In the genomic region with DNA sequence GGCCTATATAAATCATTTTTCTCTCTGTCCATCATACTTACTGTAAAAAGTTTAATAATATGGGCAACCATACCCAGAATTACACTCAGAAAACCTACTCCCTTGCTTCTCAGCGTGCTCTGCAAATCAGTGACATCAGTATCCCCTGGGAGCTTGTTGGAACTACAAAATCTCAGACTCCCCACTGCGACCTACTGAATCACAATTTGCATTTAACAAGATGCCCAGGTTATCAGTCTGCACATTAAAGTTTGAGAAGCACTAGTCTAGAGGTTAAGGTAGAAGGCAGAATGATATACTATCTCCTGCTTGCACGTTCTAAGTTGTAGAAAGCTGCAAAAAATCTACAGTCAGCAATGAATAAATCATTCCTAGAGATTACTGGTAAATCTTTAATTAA, we compare ENCODE assay signal across 19 cellular contexts.
DNase-seq lines count a peak whose midpoint lies in the region; ATAC-seq and TF ChIP-seq lines count a peak whose summit lies in the region.
"Had no signal": no experiment of that assay in that cellular context is flagged by ENCODE, and none has a peak within 500 bp of the region (broad histone marks: within the 10 kb centered on the region; RNA-seq: fewer than 3 reads in every experiment).

No MANE protein-coding gene starts in this region.

- no peak overlapping the region for H3K4ac ChIP-seq in mesendoderm (ENCODE audit: low read depth, low read length)

- DNase-seq in NCI-H2171 treated with DMSO at 0.1 percent for 48 hours (lab: John Stamatoyannopoulos, UW) (peak; percentile 6), NCI-H2171 (lab: John Stamatoyannopoulos, UW) (no peak), mesendoderm (peak; percentile 77), midbrain (lab: John Stamatoyannopoulos, UW) (no peak), NCI-H187 treated with DMSO at 0.1 percent for 48 hours (lab: John Stamatoyannopoulos, UW) (no peak)
- DNase-seq: 8988T; C1 segment of cervical spinal cord; Calu3; CD4-positive, alpha-beta T cell; DMS153; DMS79 treated with DMSO at 0.1 percent for 48 hours; EL; GOT3; IMR-90; KBM-7 had no signal

- H3K23ac ChIP-seq in mesendoderm (ENCODE audit: low read length), result no peak overlapping the region

- no peaks in the 10 kb centered on the region for H3K9me3 ChIP-seq in HEK293 (ENCODE audit: control insufficient read depth, insufficient read depth, low read depth, low read length)
- H3K9me3 ChIP-seq: HAP-1 had no signal

- no CpG with 5 or more reads among the region's 3 CpGs for WGBS in mesendoderm (ENCODE audit: extremely low coverage, insufficient coverage, low lambda C conversion rate)

- CTCF ChIA-PET in HEK293 (lab: Yijun Ruan, JAX), result interaction anchor here (1.2 kb wide), 1 partner anchor 29 kb away, joined by 4 read pairs; no protein-coding TSS in a partner anchor

- H3K18ac ChIP-seq in mesendoderm (ENCODE audit: low read length), result no peak overlapping the region

- POLR2A ChIA-PET in HEK293 (lab: Yijun Ruan, JAX), result no interaction called here

- H2BK5ac ChIP-seq in mesendoderm (ENCODE audit: low read length), result no peak overlapping the region

- H4K8ac ChIP-seq in mesendoderm (ENCODE audit: low read depth, low read length), result no peak overlapping the region

- H3K79me2 ChIP-seq in mesendoderm (ENCODE audit: control insufficient read depth, insufficient read depth, low read length), result no peaks in the 10 kb centered on the region

- no peak overlapping the region for H3K4me2 ChIP-seq in mesendoderm (ENCODE audit: low read length)

- H3K27ac ChIP-seq in HEK293 (ENCODE audit: extremely low read depth, low read depth, low read length) (no peak overlapping the region), mesendoderm (ENCODE audit: low read depth, low read length) (no peak overlapping the region)
- H3K27ac ChIP-seq: HL-60 had no signal

- TF ChIP-seq CTCF in HEK293 (tag by site-specific recombination; IDR thresholded peaks at IDR 0.05), result no peak

- H3K4me3 ChIP-seq in HEK293 (ENCODE audit: low read depth, low read length) (no peak overlapping the region), mesendoderm (ENCODE audit: low read length) (no peak overlapping the region)
- H3K4me3 ChIP-seq: HAP-1 had no signal

- H3K4me1 ChIP-seq in HEK293 (ENCODE audit: control insufficient read depth, insufficient read depth, low read length) (peaks cover 32% of the 10 kb centered on the region), mesendoderm (ENCODE audit: control insufficient read depth, low read depth, low read length) (no peaks in the 10 kb centered on the region)
- H3K4me1 ChIP-seq: HAP-1 had no signal

- no peak overlapping the region for H2AK5ac ChIP-seq in mesendoderm (ENCODE audit: low read length)

- H3K79me1 ChIP-seq in mesendoderm (ENCODE audit: low read length), result no peaks in the 10 kb centered on the region

- ATAC-seq in GM18873 (IDR thresholded peaks at IDR 0.05; ENCODE audit: low FRiP score, unreplicated experiment), result no peak

- H3K36me3 ChIP-seq in HEK293 (ENCODE audit: control insufficient read depth in 2 of 2, insufficient read depth in 1 of 2, low read length in 2 of 2) (no peaks in the 10 kb centered on the region), mesendoderm (ENCODE audit: control insufficient read depth, insufficient read depth, low read length) (no peaks in the 10 kb centered on the region)
- H3K36me3 ChIP-seq: HAP-1 had no signal

- no peak overlapping the region for H2BK15ac ChIP-seq in mesendoderm (replicated peaks; ENCODE audit: low read depth)

- no peak overlapping the region for H4K5ac ChIP-seq in mesendoderm (ENCODE audit: low read length)

- H3K9ac ChIP-seq in mesendoderm (ENCODE audit: low read length), result no peak overlapping the region

- H3K27me3 ChIP-seq in mesendoderm (ENCODE audit: insufficient read depth, low read length, poor library complexity), result no peaks in the 10 kb centered on the region

- no peak overlapping the region for H3K56ac ChIP-seq in mesendoderm (ENCODE audit: low read length)

- H2BK120ac ChIP-seq in mesendoderm (ENCODE audit: low read depth, low read length), result no peak overlapping the region

TF ChIP-seq in HEK293, 187 proteins besides CTCF, POLR2A, EP300 and RAD21 (continues in another document):
- TF ChIP-seq ZNF624 (tag by site-specific recombination; IDR thresholded peaks at IDR 0.05) (no peak), ZIC2 (tag by site-specific recombination; IDR thresholded peaks at IDR 0.05) (peak; percentile 66), OSR2 (tag by site-specific recombination; IDR thresholded peaks at IDR 0.05) (peak; percentile 75; the same call in 1 of the 2 replicates), ZNF366 (tag by site-specific recombination; conservative IDR thresholded peaks at IDR 0.05) (peak; percentile 60), ZNF248 (tag by site-specific recombination; IDR thresholded peaks at IDR 0.05) (no peak), ZXDB (tag by site-specific recombination; IDR thresholded peaks at IDR 0.05) (peak; percentile 53), BCL11B (tag by site-specific recombination; IDR thresholded peaks at IDR 0.05; ENCODE audit: low read depth) (peak; percentile 25; the same call in 1 of the 2 replicates), KLF8 (tag by site-specific recombination; IDR thresholded peaks at IDR 0.05) (no peak), GLI2 (tag by site-specific recombination; IDR thresholded peaks at IDR 0.05; ENCODE audit: borderline replicate concordance, low read depth) (no peak), GFI1B (tag by site-specific recombination; IDR thresholded peaks at IDR 0.05) (peak; percentile 56; the same call in 1 of the 2 replicates), ZNF175 (tag by site-specific recombination; IDR thresholded peaks at IDR 0.05) (no peak), PRDM6 (tag by site-specific recombination; IDR thresholded peaks at IDR 0.05) (peak; percentile 94), TRIM28 (IDR thresholded peaks at IDR 0.05; ENCODE audit: borderline replicate concordance, low read length) (0 out of 2 replicates have a peak, but pooled peaks have one; percentile 27), ZNF561 (tag by site-specific recombination; IDR thresholded peaks at IDR 0.05; ENCODE audit: borderline replicate concordance) (no peak), ZNF23 (tag by site-specific recombination; IDR thresholded peaks at IDR 0.05; ENCODE audit: borderline replicate concordance) (no peak), ZNF423 (tag by site-specific recombination; IDR thresholded peaks at IDR 0.05) (peak; percentile 69), ZNF24 (tag by site-specific recombination; IDR thresholded peaks at IDR 0.05) (0 out of 2 replicates have a peak, but pooled peaks have one; percentile 53), BCL11A (tag by site-specific recombination; IDR thresholded peaks at IDR 0.05; ENCODE audit: low read depth) (0 out of 2 replicates have a peak, but pooled peaks have one; percentile 51)
- TF ChIP-seq, protein P1, sequence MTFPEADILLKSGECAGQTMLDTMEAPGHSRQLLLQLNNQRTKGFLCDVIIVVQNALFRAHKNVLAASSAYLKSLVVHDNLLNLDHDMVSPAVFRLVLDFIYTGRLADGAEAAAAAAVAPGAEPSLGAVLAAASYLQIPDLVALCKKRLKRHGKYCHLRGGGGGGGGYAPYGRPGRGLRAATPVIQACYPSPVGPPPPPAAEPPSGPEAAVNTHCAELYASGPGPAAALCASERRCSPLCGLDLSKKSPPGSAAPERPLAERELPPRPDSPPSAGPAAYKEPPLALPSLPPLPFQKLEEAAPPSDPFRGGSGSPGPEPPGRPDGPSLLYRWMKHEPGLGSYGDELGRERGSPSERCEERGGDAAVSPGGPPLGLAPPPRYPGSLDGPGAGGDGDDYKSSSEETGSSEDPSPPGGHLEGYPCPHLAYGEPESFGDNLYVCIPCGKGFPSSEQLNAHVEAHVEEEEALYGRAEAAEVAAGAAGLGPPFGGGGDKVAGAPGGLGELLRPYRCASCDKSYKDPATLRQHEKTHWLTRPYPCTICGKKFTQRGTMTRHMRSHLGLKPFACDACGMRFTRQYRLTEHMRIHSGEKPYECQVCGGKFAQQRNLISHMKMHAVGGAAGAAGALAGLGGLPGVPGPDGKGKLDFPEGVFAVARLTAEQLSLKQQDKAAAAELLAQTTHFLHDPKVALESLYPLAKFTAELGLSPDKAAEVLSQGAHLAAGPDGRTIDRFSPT (tag by site-specific recombination; IDR thresholded peaks at IDR 0.05), result peak; percentile 53; the same call in 1 of the 2 replicates
- TF ChIP-seq, protein P2, sequence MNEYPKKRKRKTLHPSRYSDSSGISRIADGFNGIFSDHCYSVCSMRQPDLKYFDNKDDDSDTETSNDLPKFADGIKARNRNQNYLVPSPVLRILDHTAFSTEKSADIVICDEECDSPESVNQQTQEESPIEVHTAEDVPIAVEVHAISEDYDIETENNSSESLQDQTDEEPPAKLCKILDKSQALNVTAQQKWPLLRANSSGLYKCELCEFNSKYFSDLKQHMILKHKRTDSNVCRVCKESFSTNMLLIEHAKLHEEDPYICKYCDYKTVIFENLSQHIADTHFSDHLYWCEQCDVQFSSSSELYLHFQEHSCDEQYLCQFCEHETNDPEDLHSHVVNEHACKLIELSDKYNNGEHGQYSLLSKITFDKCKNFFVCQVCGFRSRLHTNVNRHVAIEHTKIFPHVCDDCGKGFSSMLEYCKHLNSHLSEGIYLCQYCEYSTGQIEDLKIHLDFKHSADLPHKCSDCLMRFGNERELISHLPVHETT (tag by site-specific recombination; IDR thresholded peaks at IDR 0.05), result 0 out of 2 replicates have a peak, but pooled peaks have one; percentile 39

Comparison
In these comparisons a context has a peak if more than half of its experiments do, and no peak if none do; other contexts are left out.
1. DNase-seq: peak in NCI-H2171 treated with DMSO at 0.1 percent for 48 hours (single experiment) and mesendoderm (single experiment); none in NCI-H2171 (single experiment), midbrain (single experiment) and NCI-H187 treated with DMSO at 0.1 percent for 48 hours (single experiment).